8 cellular contexts compared by ENCODE assay signal in genomic region chr12:92899388-92900001, GRCh38. TPM values are rescaled to one million over a fixed set of nuclear protein-coding genes. Genes with fewer than 3 reads are reported as not detected.
DNase-seq lines count a peak whose midpoint lies in the region; ATAC-seq, FAIRE-seq and TF ChIP-seq lines count a peak whose summit lies in the region.

No MANE protein-coding gene starts in this region.

- DNase-seq in EL = peak; percentile 99
- peak; percentile 52 to 53 for DNase-seq in SJCRH30
- DNase-seq in foreskin keratinocyte = peak; percentile 95 to 97
- peak; percentile 62 to 88 (median 74) for DNase-seq in ovary
- no peak for DNase-seq in stimulated activated naive CD4-positive, alpha-beta T cell treated with Interleukin-2 at 50 U/mL for 16 hours (lab: John Stamatoyannopoulos, UW)
- DNase-seq in small intestine = no peak
- DNase-seq in activated naive CD4-positive, alpha-beta T cell treated with anti-CD3 and anti-CD28 coated beads, Interleukin-2, amount 50 U/mL, for 16 hours = no peak

- TF ChIP-seq CTCF in foreskin keratinocyte (conservative IDR thresholded peaks at IDR 0.05) (no peak), ovary (IDR thresholded peaks at IDR 0.05) (no peak)

- peak; percentile 14 for TF ChIP-seq EP300 in ovary (IDR thresholded peaks at IDR 0.05)

- H3K9me3 ChIP-seq in SJCRH30 (replicated peaks) (no peaks in the 10 kb centered on the region), ovary (no peaks in the 10 kb centered on the region), small intestine (ENCODE audit: control insufficient read depth, low read depth) (no peaks in the 10 kb centered on the region)

- no peak for TF ChIP-seq POLR2A in ovary (IDR thresholded peaks at IDR 0.05)

- peak overlapping the region; percentile 50 for H3K27ac ChIP-seq in SJCRH30
- H3K27ac ChIP-seq in foreskin keratinocyte = peak overlapping the region; percentile 80
- H3K27ac ChIP-seq in ovary = peak overlapping the region in 1 of 2 donors; percentile 64
- H3K27ac ChIP-seq in small intestine (ENCODE audit: low read depth in 1 of 2, low read length in 1 of 2) = peak overlapping the region in 1 of 2 donors; percentile 64

- H3K27me3 ChIP-seq in SJCRH30 = no peaks in the 10 kb centered on the region
- H3K27me3 ChIP-seq in foreskin keratinocyte = no peaks in the 10 kb centered on the region
- H3K27me3 ChIP-seq in ovary = no peaks in the 10 kb centered on the region
- no peaks in the 10 kb centered on the region for H3K27me3 ChIP-seq in small intestine (ENCODE audit: control insufficient read depth in 2 of 2, insufficient read depth in 2 of 2, low read length in 2 of 2)

- ATAC-seq in foreskin keratinocyte = peak; percentile 99
- ATAC-seq in HG03159 (IDR thresholded peaks at IDR 0.05; ENCODE audit: unreplicated experiment) = no peak

- H3K4me3 ChIP-seq in SJCRH30 (no peak overlapping the region), ovary (no peak overlapping the region), small intestine (ENCODE audit: low read depth in 1 of 2, low read length in 2 of 2) (no peak overlapping the region)

- intact Hi-C loops in ovary (cut with DNase I) = no loop called here

- 10 to 30% (median 20%) methylated on average over 3 of the region's 3 CpGs for WGBS in ovary, 3 donors
- WGBS in small intestine, 3 donors = 51 to 84% (median 78%) methylated on average over 3 of the region's 3 CpGs

- H3K4me1 ChIP-seq in SJCRH30 (peaks cover 13% of the 10 kb centered on the region), foreskin keratinocyte (peaks cover 19% of the 10 kb centered on the region), ovary (ENCODE audit: insufficient read depth) (peaks cover 8% of the 10 kb centered on the region), small intestine (ENCODE audit: control insufficient read depth in 2 of 2, insufficient read depth in 1 of 2, low read depth in 1 of 2, low read length in 1 of 2) (no peaks in the 10 kb centered on the region)

- no peak for FAIRE-seq in small intestine (lab: Jason Lieb, UNC)

- H3K36me3 ChIP-seq in SJCRH30 (no peaks in the 10 kb centered on the region), ovary (no peaks in the 10 kb centered on the region), small intestine (ENCODE audit: control insufficient read depth in 2 of 2, insufficient read depth in 2 of 2, low read length in 2 of 2) (no peaks in the 10 kb centered on the region)

RNA-seq across cellular contexts. Expression of gene EEA1, which starts 29.6 kb away (rescaled TPM):
- 8.2 and 13.6 TPM in 2 replicates for total RNA-seq in SJCRH30 (2014; rRNA removed; shearing (Covaris generic))
- total RNA-seq in foreskin keratinocyte (22.8 and 27.1 TPM in 2 replicates), ovary (10 to 100 TPM; 11.9 to 41.1 (median 33.3) TPM)
- polyA plus RNA-seq in foreskin keratinocyte (1.9 and 2.6 TPM in 2 replicates), ovary (10 to 100 TPM in 1 of 2 donors, 1 to 10 TPM in 1; 5.0 to 10.8 TPM), small intestine (1 to 10 TPM; 3.0 to 4.0 (median 3.4) TPM)

Comparison
In these comparisons a context has a peak if more than half of its experiments do, and no peak if none do; other contexts are left out.
1. DNase-seq: peak in EL (single experiment), SJCRH30 (2 of 2), foreskin keratinocyte (2 of 2) and ovary (5 of 5); none in stimulated activated naive CD4-positive, alpha-beta T cell treated with Interleukin-2 at 50 U/mL for 16 hours (single experiment), small intestine (single experiment) and activated naive CD4-positive, alpha-beta T cell treated with anti-CD3 and anti-CD28 coated beads, Interleukin-2, amount 50 U/mL, for 16 hours (single experiment).